ENCODE assay signal across 8 cellular contexts in genomic region chr19:37217855-37218591, GRCh38. TPM values are rescaled to one million over a fixed set of nuclear protein-coding genes. Genes with fewer than 3 reads are reported as not detected.
DNase-seq lines count a peak whose midpoint lies in the region; ATAC-seq, FAIRE-seq and TF ChIP-seq lines count a peak whose summit lies in the region.

Gene ZNF383, plus strand, starts transcription at chr19:37218214. Its CDS starts 12,240 bp downstream, at chr19:37230454.

- H3K27ac Mint-ChIP-seq in astrocyte (ENCODE audit: unreplicated experiment): peak within 1 kb of the TSS; percentile 31

- peaks cover 5% of the 10 kb centered on the region for H3K36me3 ChIP-seq in astrocyte (ENCODE audit: insufficient read depth, low read length)

- H3K36me3 Mint-ChIP-seq in astrocyte (ENCODE audit: low read depth, unreplicated experiment): peaks cover 15% of the 10 kb centered on the region

- H3K4me1 Mint-ChIP-seq in astrocyte (ENCODE audit: low read depth, unreplicated experiment): peaks cover 5% of the 10 kb centered on the region

- H3K27ac ChIP-seq in astrocyte (ENCODE audit: low read depth, low read length): peak within 1 kb of the TSS; percentile 88

- no peaks in the 10 kb centered on the region for H3K27me3 Mint-ChIP-seq in astrocyte (ENCODE audit: low read depth, unreplicated experiment)

- peaks cover 5% of the 10 kb centered on the region for H3K4me1 ChIP-seq in astrocyte (ENCODE audit: insufficient read depth, low read length)

- H2AFZ ChIP-seq in astrocyte (ENCODE audit: low read depth, low read length): peak within 1 kb of the TSS; percentile 94

- FAIRE-seq in astrocyte (lab: Jason Lieb, UNC): no peak

- ATAC-seq in GM18502 (IDR thresholded peaks at IDR 0.05; ENCODE audit: poor library complexity, unreplicated experiment) (peak; percentile 92), HG02938 (IDR thresholded peaks at IDR 0.05; ENCODE audit: unreplicated experiment) (peak; percentile 83)

- H3K9ac ChIP-seq in astrocyte (ENCODE audit: low read length): peak within 1 kb of the TSS; percentile 93

- peak within 1 kb of the TSS; percentile 97 for H3K4me2 ChIP-seq in astrocyte (ENCODE audit: low read length)

- no peaks in the 10 kb centered on the region for H3K27me3 ChIP-seq in astrocyte (ENCODE audit: insufficient read depth, low read length)

- no peaks in the 10 kb centered on the region for H3K9me3 ChIP-seq in astrocyte (ENCODE audit: insufficient read depth, low read depth, low read length)

- peak within 1 kb of the TSS; percentile 97 for H3K4me3 Mint-ChIP-seq in astrocyte (ENCODE audit: unreplicated experiment)

- no peaks in the 10 kb centered on the region for H4K20me1 ChIP-seq in astrocyte (ENCODE audit: insufficient read depth, low read length)

- peaks cover 25% of the 10 kb centered on the region for H3K79me2 ChIP-seq in astrocyte (ENCODE audit: insufficient read depth, low read length)

- intact Hi-C loops in T-helper 2 cell treated with Interferon-gamma antibody and Interleukin-4, amounts not matched to agents 100 ng/mL and 5 ng/mL, for 36 hours (cut with micrococcal nuclease): loop anchor here (1.0 to 5.0 kb wide), 12 partner anchors 8 to 1003 kb away; partner anchors contain the start of genes ZNF146, ZNF260, ZNF345 and ZNF420

- H3K4me3 ChIP-seq in astrocyte (ENCODE audit: insufficient read depth, low read depth, low read length): peak within 1 kb of the TSS; percentile 99

- peak; percentile 92 for DNase-seq in NCI-H1694 treated with DMSO at 0.1 percent for 48 hours (lab: John Stamatoyannopoulos, UW)
- peak; percentile 84 for DNase-seq in astrocyte (ENCODE audit: low read depth)
- peak; percentile 95 to 97 for DNase-seq in hippocampal formation (lab: John Stamatoyannopoulos, UW)
- DNase-seq in retina: peak; percentile 98
- DNase-seq in DMS153 (lab: John Stamatoyannopoulos, UW): no peak

- no peak for TF ChIP-seq CTCF in astrocyte (IDR thresholded peaks at IDR 0.05; ENCODE audit: insufficient read depth, low read depth, low read length)

- H3K9me3 Mint-ChIP-seq in astrocyte (ENCODE audit: unreplicated experiment): peaks cover 9% of the 10 kb centered on the region

RNA-seq across cellular contexts. Expression of gene ZNF383, which starts in this region (rescaled TPM):
- 10.3 and 11.8 TPM in 2 replicates for total RNA-seq in T-helper 2 cell treated with Interferon-gamma antibody and Interleukin-4, amounts not matched to agents 100 ng/mL and 5 ng/mL, for 36 hours
- 7.0 and 7.4 TPM in 2 replicates for total RNA-seq in astrocyte
